Comparison of ENCODE assay signal across 8 cellular contexts in genomic region chr2:219387284-219388126, GRCh38. TPM values are rescaled to one million over a fixed set of nuclear protein-coding genes. Genes with fewer than 3 reads are reported as not detected.
A peak's percentile ranks its signal among the peaks of the same experiment; 100 is the strongest.
DNase-seq lines count a peak whose midpoint lies in the region; ATAC-seq, FAIRE-seq and TF ChIP-seq lines count a peak whose summit lies in the region.

Gene DNPEP, minus strand, starts transcription at chr2:219387912. Its CDS starts 118 bp downstream, at chr2:219387794.

- TF ChIP-seq CTCF in kidney (IDR thresholded peaks at IDR 0.05; ENCODE audit: borderline replicate concordance, extremely low read depth, insufficient read depth): no peak

- peaks cover 15% of the 10 kb centered on the region for H3K4me1 ChIP-seq in ACC112 (ENCODE audit: control insufficient read depth, insufficient read depth, low read length, unreplicated experiment)
- H3K4me1 ChIP-seq in kidney (ENCODE audit: control insufficient read depth in 1 of 2, insufficient read depth in 1 of 2, low read depth in 1 of 2, low read length in 2 of 2): peaks cover 0 to 13% of the 10 kb centered on the region in 2 donors

- H3K4me3 ChIP-seq in ACC112 (ENCODE audit: low read depth, low read length) (peak within 1 kb of the TSS; percentile 85), kidney (ENCODE audit: low read length in 2 of 2) (peak within 1 kb of the TSS; percentile 74 to 87)

- H3K36me3 ChIP-seq in ACC112 (ENCODE audit: insufficient read depth, low read length) (peaks cover 9% of the 10 kb centered on the region; the same call in 1 of the 2 replicates), kidney (ENCODE audit: control insufficient read depth in 1 of 2, insufficient read depth in 2 of 2, low read length in 2 of 2) (peaks cover 19 to 36% of the 10 kb centered on the region in 2 donors)

- DNase-seq in NCI-H2196 treated with DMSO at 0.1 percent for 48 hours (lab: John Stamatoyannopoulos, UW; ENCODE audit: unreplicated experiment): peak; percentile 94
- peak; percentile 47 for DNase-seq in cerebellar cortex (ENCODE audit: low spot score)
- peak; percentile 99 for DNase-seq in kidney
- DNase-seq in stimulated activated CD4-positive, alpha-beta T cell treated with anti-CD3 and anti-CD28 coated beads, Interleukin-12 subunit alpha, Interleukin-12 subunit beta, amount 100 ng/mL, for 48 hours (ENCODE audit: low read depth in 2 of 3, low spot score in 1 of 3): peak; percentile 92 to 97 (median 92)

- FAIRE-seq in kidney (lab: Jason Lieb, UNC): no peak

- ATAC-seq in GM18520 (IDR thresholded peaks at IDR 0.05; ENCODE audit: unreplicated experiment): peak; percentile 57
- ATAC-seq in HG03045 (IDR thresholded peaks at IDR 0.05; ENCODE audit: unreplicated experiment): peak; percentile 59
- peak; percentile 60 to 66 for ATAC-seq in activated CD4-positive, CD25-positive, alpha-beta regulatory T cell treated with anti-CD3 and anti-CD28 coated beads, Interleukin-2, amount 50 U/mL, for 24 hours

- H3K79me2 ChIP-seq in ACC112 (ENCODE audit: control insufficient read depth, insufficient read depth, low read length, unreplicated experiment): peaks cover 14% of the 10 kb centered on the region

- intact Hi-C loops in kidney (cut with DNase I): no loop called here

- peak within 1 kb of the TSS; percentile 85 for H3K27ac ChIP-seq in ACC112 (ENCODE audit: low read depth, low read length)
- H3K27ac ChIP-seq in kidney (ENCODE audit: low read depth in 2 of 2, low read length in 2 of 2): peak within 1 kb of the TSS; percentile 93 to 95

- no peaks in the 10 kb centered on the region for H3K27me3 ChIP-seq in ACC112 (ENCODE audit: insufficient read depth, low read length)

- H3K9ac ChIP-seq in kidney (ENCODE audit: low read length in 2 of 2): peak within 1 kb of the TSS; percentile 79 to 92

- H3K9me3 ChIP-seq in kidney (ENCODE audit: control insufficient read depth in 1 of 2, low read length in 2 of 2): no peaks in the 10 kb centered on the region

- peak within 1 kb of the TSS; percentile 94 for H2AFZ ChIP-seq in ACC112 (ENCODE audit: low read length, unreplicated experiment)

RNA-seq across cellular contexts. Expression of gene DNPEP, which starts in this region (rescaled TPM):
- 53.3 TPM for total RNA-seq in kidney
- polyA plus RNA-seq in kidney (ENCODE audit: insufficient read depth, low read depth, low replicate concordance): 71.0 TPM

Comparison
In these comparisons a context has a peak if more than half of its experiments do, and no peak if none do; other contexts are left out.
1. Peak in every context shown above with its lines: DNase-seq, ATAC-seq, H3K4me3 ChIP-seq and H3K27ac ChIP-seq.
2. DNase-seq: peak in every context shown above with its lines; median percentile 99 in kidney; 94 in NCI-H2196 treated with DMSO at 0.1 percent for 48 hours; 92 in stimulated activated CD4-positive, alpha-beta T cell treated with anti-CD3 and anti-CD28 coated beads, Interleukin-12 subunit alpha, Interleukin-12 subunit beta, amount 100 ng/mL, for 48 hours; 47 in cerebellar cortex.